In genomic region chr9:36584626-36585460, GRCh38 we compare ENCODE assay signal across 1 cellular context.
TF ChIP-seq lines count a peak whose summit lies in the region.

No MANE protein-coding gene starts in this region.

TF ChIP-seq in HepG2, 621 proteins besides CTCF, POLR2A, EP300 and RAD21 (continued from another document):
- TF ChIP-seq GRHL1 (CRISPR knock-in tag; conservative IDR thresholded peaks at IDR 0.05) = no peak
- no peak for TF ChIP-seq NR0B2 (CRISPR knock-in tag; IDR thresholded peaks at IDR 0.05)
- TF ChIP-seq ZBTB37 (CRISPR knock-in tag; IDR thresholded peaks at IDR 0.05) = no peak
- TF ChIP-seq HNF4A (CRISPR knock-in tag; IDR thresholded peaks at IDR 0.05) = no peak
- peak; percentile 17; the same call in 1 of the 2 replicates for TF ChIP-seq ZNF770 (CRISPR knock-in tag; IDR thresholded peaks at IDR 0.05)
- peak; percentile 49; the same call in 1 of the 2 replicates for TF ChIP-seq CEBPG (CRISPR knock-in tag; IDR thresholded peaks at IDR 0.05)
- TF ChIP-seq ZNF709 (CRISPR knock-in tag; IDR thresholded peaks at IDR 0.05) = no peak
